ENCODE assay signal across 7 cellular contexts in genomic region chr11:4345366-4345765, GRCh38. TPM values are rescaled to one million over a fixed set of nuclear protein-coding genes. Genes with fewer than 3 reads are reported as not detected.
"Had no signal": no experiment of that assay in that cellular context is flagged by ENCODE, and none has a peak within 500 bp of the region (broad histone marks: within the 10 kb centered on the region; RNA-seq: fewer than 3 reads in every experiment).

No MANE protein-coding gene starts in this region.

RNA-seq across cellular contexts. Expression of gene OR52B4, which starts 22.8 kb away (rescaled TPM):
- total RNA-seq: GM23248, H1, H4, H7, H9, HFFc6 had no signal
- polyA plus RNA-seq: GM23248, GM23338, H1 had no signal
